ENCODE assay signal across 9 cellular contexts in the genomic region with DNA sequence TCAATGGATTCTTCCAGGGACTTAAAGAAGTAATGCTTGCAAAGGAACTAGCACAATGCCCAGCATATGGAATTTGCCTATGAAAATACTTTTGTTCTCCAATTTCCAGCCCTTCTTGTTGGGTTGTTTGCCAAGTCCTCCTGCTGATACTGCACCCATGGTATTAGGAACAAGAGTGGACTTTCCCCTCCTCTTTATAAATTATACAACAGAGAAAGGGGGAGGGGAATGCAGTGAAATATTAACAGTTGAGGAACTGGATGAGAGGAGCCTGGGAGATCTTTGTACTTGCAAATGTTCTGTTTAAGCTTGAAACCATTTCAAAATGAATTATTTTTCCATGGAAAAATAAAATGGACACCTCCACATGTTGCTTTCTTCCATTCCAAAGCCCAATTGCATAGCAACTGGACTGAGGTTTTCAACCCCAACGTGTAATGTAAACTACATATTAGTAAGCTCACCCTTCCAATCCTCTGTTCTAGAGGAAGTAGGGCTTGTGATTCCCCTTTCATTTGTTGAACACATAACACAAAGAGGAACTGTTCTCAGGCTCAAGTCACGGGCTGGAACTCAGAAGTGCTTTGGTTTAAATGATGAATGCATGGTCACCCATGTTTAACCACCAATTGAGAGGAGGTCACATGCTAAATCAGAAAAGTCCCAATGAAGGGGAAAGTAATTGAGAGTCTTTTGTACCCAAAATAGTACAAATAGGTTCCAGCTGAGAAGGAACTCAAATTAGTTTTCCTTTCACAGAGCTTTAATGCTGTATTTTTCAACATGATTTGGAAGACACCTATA.
DNase-seq lines count a peak whose midpoint lies in the region; ATAC-seq and TF ChIP-seq lines count a peak whose summit lies in the region.
"Had no signal": no experiment of that assay in that cellular context is flagged by ENCODE, and none has a peak within 500 bp of the region (broad histone marks: within the 10 kb centered on the region; RNA-seq: fewer than 3 reads in every experiment).

No MANE protein-coding gene starts in this region.

- no peak overlapping the region for H3K9ac ChIP-seq in Karpas-422 (ENCODE audit: low read length)

- WGBS in prostate gland, result 70% methylated on average over 2 of the region's 2 CpGs

- ATAC-seq in GM18505 (IDR thresholded peaks at IDR 0.05; ENCODE audit: unreplicated experiment), result peak; percentile 94
- peak; percentile 90 for ATAC-seq in GM21737 (IDR thresholded peaks at IDR 0.05; ENCODE audit: unreplicated experiment)

- H3K36me3 ChIP-seq in Karpas-422 (ENCODE audit: insufficient read depth, low read length), result no peaks in the 10 kb centered on the region
- no peaks in the 10 kb centered on the region for H3K36me3 ChIP-seq in prostate gland

- H3K4me1 ChIP-seq in Karpas-422 (ENCODE audit: low read length) (peaks cover 9% of the 10 kb centered on the region), prostate gland (replicated peaks) (no peaks in the 10 kb centered on the region)

- H4K20me1 ChIP-seq in Karpas-422 (ENCODE audit: insufficient read depth, low read depth, low read length), result no peaks in the 10 kb centered on the region

- H3K9me2 ChIP-seq in Karpas-422 (replicated peaks; ENCODE audit: insufficient read depth, low read length), result no peaks in the 10 kb centered on the region

- intact Hi-C loops in prostate gland (cut with DNase I), result no loop called here

- no peak overlapping the region for H2AFZ ChIP-seq in Karpas-422 (ENCODE audit: low read length)

- no peak overlapping the region for H3K4me3 ChIP-seq in Karpas-422 (ENCODE audit: low read length)
- H3K4me3 ChIP-seq in prostate gland, result no peak overlapping the region

- no peaks in the 10 kb centered on the region for H3K9me3 ChIP-seq in Karpas-422 (ENCODE audit: low read length)
- no peaks in the 10 kb centered on the region for H3K9me3 ChIP-seq in prostate gland

- no peak for TF ChIP-seq CTCF in prostate gland (IDR thresholded peaks at IDR 0.05)

- no peak for TF ChIP-seq POLR2A in GM18505 (IDR thresholded peaks at IDR 0.05; ENCODE audit: borderline replicate concordance, extremely low read depth, insufficient read depth, insufficient read length)
- no peak for TF ChIP-seq POLR2A in prostate gland (IDR thresholded peaks at IDR 0.05)

- H3K27me3 ChIP-seq in Karpas-422 (ENCODE audit: low read length) (no peaks in the 10 kb centered on the region), prostate gland (replicated peaks; ENCODE audit: insufficient read depth) (no peaks in the 10 kb centered on the region)

- no peaks in the 10 kb centered on the region for H3K79me2 ChIP-seq in Karpas-422 (ENCODE audit: low read length)

- H3K27ac ChIP-seq in Karpas-422 (ENCODE audit: low read length) (no peak overlapping the region), prostate gland (no peak overlapping the region)

- DNase-seq in Karpas-422 (peak; percentile 72), left kidney (ENCODE audit: low read depth, low spot score) (peak; percentile 44), NCI-H2196 (lab: John Stamatoyannopoulos, UW; ENCODE audit: unreplicated experiment) (no peak), prostate gland (ENCODE audit: low spot score) (no peak), EL (no peak), NCI-H524 treated with DMSO at 0.1 percent for 48 hours (lab: John Stamatoyannopoulos, UW) (no peak)
- DNase-seq: activated CD4-positive, alpha-beta T cell treated with anti-CD3 and anti-CD28 coated beads for 48 hours had no signal

- no peak overlapping the region for H3K4me2 ChIP-seq in Karpas-422 (ENCODE audit: low read depth, low read length, poor library complexity, severe bottlenecking)

Comparison
In these comparisons a context has a peak if more than half of its experiments do, and no peak if none do; other contexts are left out.
1. DNase-seq: peak in Karpas-422 (single experiment) and left kidney (single experiment); none in NCI-H2196 (single experiment), prostate gland (single experiment), EL (single experiment) and NCI-H524 treated with DMSO at 0.1 percent for 48 hours (single experiment).